10 cellular contexts compared by ENCODE assay signal in genomic region chr7:47758546-47758945, GRCh38.
A peak's percentile ranks its signal among the peaks of the same experiment; 100 is the strongest.
DNase-seq lines count a peak whose midpoint lies in the region; ATAC-seq, FAIRE-seq and TF ChIP-seq lines count a peak whose summit lies in the region.
"Had no signal": no experiment of that assay in that cellular context is flagged by ENCODE, and none has a peak within 500 bp of the region (broad histone marks: within the 10 kb centered on the region; RNA-seq: fewer than 3 reads in every experiment).

No MANE protein-coding gene starts in this region.

- H4K20me1 ChIP-seq in endothelial cell of umbilical vein (replicated peaks; ENCODE audit: control insufficient read depth, extremely low read depth, insufficient read depth, low read length): no peaks in the 10 kb centered on the region

- BruUV-seq in Panc1 (replicated peaks; lab: Mats Ljungman, UMichigan): no TSS peak
- BruUV-seq in endothelial cell of umbilical vein (replicated peaks; lab: Mats Ljungman, UMichigan): no TSS peak

- H2AFZ ChIP-seq in endothelial cell of umbilical vein (ENCODE audit: low read depth, low read length): peak overlapping the region; percentile 32

- H3K4me3 Mint-ChIP-seq in nephron progenitor cell: no peak overlapping the region
- H3K4me3 Mint-ChIP-seq: activated naive CD4-positive, alpha-beta T cell treated with anti-CD3 and anti-CD28 coated beads, Interleukin-2, amount 10 ng/mL, durations not matched to agents 7 days and 5 days had no signal

- peaks cover under 1% of the 10 kb centered on the region for H3K9me3 Mint-ChIP-seq in nephron progenitor cell
- H3K9me3 Mint-ChIP-seq: activated naive CD4-positive, alpha-beta T cell treated with anti-CD3 and anti-CD28 coated beads, Interleukin-2, amount 10 ng/mL, durations not matched to agents 7 days and 5 days had no signal

- H3K27ac ChIP-seq in Panc1 (ENCODE audit: low read length): peak overlapping the region; percentile 100
- H3K27ac ChIP-seq in endothelial cell of umbilical vein (ENCODE audit: insufficient read depth, low read depth, low read length): no peak overlapping the region
- peak overlapping the region; percentile 47 for H3K27ac ChIP-seq in urinary bladder (ENCODE audit: low read depth)

- H3K4me1 ChIP-seq in Panc1 (ENCODE audit: control insufficient read depth, insufficient read depth, low read length): peaks cover 27% of the 10 kb centered on the region
- peaks cover 4% of the 10 kb centered on the region for H3K4me1 ChIP-seq in endothelial cell of umbilical vein (ENCODE audit: control insufficient read depth, extremely low read depth, insufficient read depth, low read length)
- H3K4me1 ChIP-seq in urinary bladder (ENCODE audit: insufficient read depth): no peaks in the 10 kb centered on the region

- TF ChIP-seq CTCF in Panc1 (IDR thresholded peaks at IDR 0.05) (no peak), endothelial cell of umbilical vein (IDR thresholded peaks at IDR 0.05; ENCODE audit: extremely low read depth in 1 of 2, insufficient read depth in 1 of 2, low read depth in 1 of 2, low read length in 2 of 2) (no peak), nephron progenitor cell (IDR thresholded peaks at IDR 0.05) (no peak)

- H3K4me2 ChIP-seq in endothelial cell of umbilical vein (ENCODE audit: insufficient read depth, low read length): no peak overlapping the region

- H3K79me2 ChIP-seq in endothelial cell of umbilical vein (ENCODE audit: control insufficient read depth, insufficient read depth, low read length): no peaks in the 10 kb centered on the region

- FAIRE-seq in endothelial cell of umbilical vein (lab: Jason Lieb, UNC): no peak

- no peaks in the 10 kb centered on the region for H3K36me3 ChIP-seq in Panc1 (ENCODE audit: control insufficient read depth, insufficient read depth, low read length)
- H3K36me3 ChIP-seq in endothelial cell of umbilical vein (ENCODE audit: control insufficient read depth in 2 of 2, extremely low read depth in 1 of 2, insufficient read depth in 2 of 2, low read length in 2 of 2): no peaks in the 10 kb centered on the region
- H3K36me3 ChIP-seq in urinary bladder (ENCODE audit: insufficient read depth): no peaks in the 10 kb centered on the region

- H3K27ac Mint-ChIP-seq in nephron progenitor cell: peak overlapping the region; percentile 95
- H3K27ac Mint-ChIP-seq: activated naive CD4-positive, alpha-beta T cell treated with anti-CD3 and anti-CD28 coated beads, Interleukin-2, amount 10 ng/mL, durations not matched to agents 7 days and 5 days had no signal

- H3K9me3 ChIP-seq in Panc1 (ENCODE audit: control insufficient read depth, insufficient read depth, low read depth, low read length) (no peaks in the 10 kb centered on the region), endothelial cell of umbilical vein (replicated peaks; ENCODE audit: control insufficient read depth, insufficient read depth, low read length) (no peaks in the 10 kb centered on the region)

- CTCF ChIA-PET in Panc1 (lab: Charles Lee): interaction anchor here (0.6 to 1.4 kb wide), 3 partner anchors 14 to 165 kb away, joined by 5 to 6 read pairs (median 5); no protein-coding TSS in a partner anchor
- CTCF ChIA-PET in endothelial cell of umbilical vein (lab: Charles Lee): interaction anchor here (1.0 to 1.9 kb wide), 8 partner anchors 11 to 492 kb away, joined by 3 to 28 read pairs (median 4); no protein-coding TSS in a partner anchor

- intact Hi-C loops in Panc1 (cut with micrococcal nuclease; ENCODE audit: unreplicated experiment) (no loop called here), endothelial cell of umbilical vein (cut with micrococcal nuclease) (loop anchor here (2.0 kb wide), 1 partner anchor 14 kb away; no protein-coding TSS in a partner anchor)

- no peaks in the 10 kb centered on the region for H3K9me1 ChIP-seq in endothelial cell of umbilical vein (replicated peaks; ENCODE audit: control insufficient read depth, extremely low read depth, insufficient read depth, low read length)

- no peak overlapping the region for H3K4me3 ChIP-seq in Panc1 (ENCODE audit: low read depth in 2 of 2, low read length in 2 of 2)
- no peak overlapping the region for H3K4me3 ChIP-seq in endothelial cell of umbilical vein (replicated peaks in 1 of 3; ENCODE audit: insufficient read depth in 1 of 3, low read depth in 1 of 3, low read length in 3 of 3)
- no peak overlapping the region for H3K4me3 ChIP-seq in urinary bladder (ENCODE audit: low read depth, low read length)

- POLR2A ChIA-PET in Panc1 (lab: Charles Lee): interaction anchor here (0.6 to 1.1 kb wide), 3 partner anchors 78 to 220 kb away, joined by 3 to 8 read pairs (median 3); no protein-coding TSS in a partner anchor
- POLR2A ChIA-PET in endothelial cell of umbilical vein (lab: Charles Lee): no interaction called here

- DNase-seq in Panc1 (ENCODE audit: low read depth, low spot score) (no peak), endothelial cell of umbilical vein (ENCODE audit: low read depth, low spot score) (no peak), nephron progenitor cell (no peak), LoVo (ENCODE audit: low spot score) (no peak), KG1 (lab: John Stamatoyannopoulos, UW) (no peak), hippocampal formation (lab: John Stamatoyannopoulos, UW) (no peak)
- DNase-seq: activated CD4-positive, alpha-beta T cell treated with anti-CD3 and anti-CD28 coated beads for 4 hours; activated naive CD4-positive, alpha-beta T cell treated with anti-CD3 and anti-CD28 coated beads, Interleukin-2, amount 10 ng/mL, durations not matched to agents 7 days and 5 days; SHP77 treated with DMSO at 0.1 percent for 48 hours had no signal

- peaks cover 32% of the 10 kb centered on the region for H3K4me1 Mint-ChIP-seq in nephron progenitor cell
- H3K4me1 Mint-ChIP-seq: activated naive CD4-positive, alpha-beta T cell treated with anti-CD3 and anti-CD28 coated beads, Interleukin-2, amount 10 ng/mL, durations not matched to agents 7 days and 5 days had no signal

- H3K27me3 ChIP-seq in Panc1 (ENCODE audit: control insufficient read depth, insufficient read depth, low read length) (no peaks in the 10 kb centered on the region), endothelial cell of umbilical vein (ENCODE audit: control insufficient read depth in 2 of 2, insufficient read depth in 2 of 2, low read length in 2 of 2) (no peaks in the 10 kb centered on the region)

- H3K9ac ChIP-seq in endothelial cell of umbilical vein (replicated peaks; ENCODE audit: extremely low read depth, insufficient read depth, low read length): no peak overlapping the region

- in situ Hi-C loops in Panc1 (cut with HindIII; ENCODE audit: low pct_unique_long_range_greater_than_20kb, low sequenced_read_pairs): no loop called here

- 82% methylated on average over 2 of the region's 2 CpGs for WGBS in urinary bladder

- peaks cover 3% of the 10 kb centered on the region for H3K27me3 Mint-ChIP-seq in nephron progenitor cell (ENCODE audit: low read depth, poor library complexity)
- H3K27me3 Mint-ChIP-seq: activated naive CD4-positive, alpha-beta T cell treated with anti-CD3 and anti-CD28 coated beads, Interleukin-2, amount 10 ng/mL, durations not matched to agents 7 days and 5 days had no signal

- ATAC-seq in Panc1: no peak

- no peak for TF ChIP-seq POLR2A in endothelial cell of umbilical vein (IDR thresholded peaks at IDR 0.05; ENCODE audit: low read depth, low read length)

- H3K36me3 Mint-ChIP-seq in nephron progenitor cell (ENCODE audit: low read depth): peaks cover under 1% of the 10 kb centered on the region
- H3K36me3 Mint-ChIP-seq: activated naive CD4-positive, alpha-beta T cell treated with anti-CD3 and anti-CD28 coated beads, Interleukin-2, amount 10 ng/mL, durations not matched to agents 7 days and 5 days had no signal

- dilution Hi-C loops in endothelial cell of umbilical vein (cut with MboI; ENCODE audit: extremely low pct_ligation_motif_present, low sequenced_read_pairs): no loop called here

TF ChIP-seq in endothelial cell of umbilical vein, 7 proteins besides CTCF, POLR2A, EP300 and RAD21:
- TF ChIP-seq POLR2AphosphoS5 (IDR thresholded peaks at IDR 0.05; ENCODE audit: insufficient read depth, low read depth, low read length) (no peak), JUN (IDR thresholded peaks at IDR 0.05; ENCODE audit: borderline replicate concordance, insufficient read depth, insufficient read length, low read depth) (no peak), GATA2 (IDR thresholded peaks at IDR 0.05; ENCODE audit: insufficient read depth, insufficient read length, low read depth, low read length) (no peak), FOS (IDR thresholded peaks at IDR 0.05; ENCODE audit: borderline replicate concordance, insufficient read depth, low read length) (no peak), MYC (IDR thresholded peaks at IDR 0.05; ENCODE audit: low read depth, low read length) (no peak), MAX (IDR thresholded peaks at IDR 0.05; ENCODE audit: insufficient read depth, insufficient read length) (no peak), EZH2 (IDR thresholded peaks at IDR 0.05; ENCODE audit: borderline replicate concordance, low read depth, low read length, severe bottlenecking) (no peak)
